Comparison of ENCODE assay signal across 10 cellular contexts in the genomic region with DNA sequence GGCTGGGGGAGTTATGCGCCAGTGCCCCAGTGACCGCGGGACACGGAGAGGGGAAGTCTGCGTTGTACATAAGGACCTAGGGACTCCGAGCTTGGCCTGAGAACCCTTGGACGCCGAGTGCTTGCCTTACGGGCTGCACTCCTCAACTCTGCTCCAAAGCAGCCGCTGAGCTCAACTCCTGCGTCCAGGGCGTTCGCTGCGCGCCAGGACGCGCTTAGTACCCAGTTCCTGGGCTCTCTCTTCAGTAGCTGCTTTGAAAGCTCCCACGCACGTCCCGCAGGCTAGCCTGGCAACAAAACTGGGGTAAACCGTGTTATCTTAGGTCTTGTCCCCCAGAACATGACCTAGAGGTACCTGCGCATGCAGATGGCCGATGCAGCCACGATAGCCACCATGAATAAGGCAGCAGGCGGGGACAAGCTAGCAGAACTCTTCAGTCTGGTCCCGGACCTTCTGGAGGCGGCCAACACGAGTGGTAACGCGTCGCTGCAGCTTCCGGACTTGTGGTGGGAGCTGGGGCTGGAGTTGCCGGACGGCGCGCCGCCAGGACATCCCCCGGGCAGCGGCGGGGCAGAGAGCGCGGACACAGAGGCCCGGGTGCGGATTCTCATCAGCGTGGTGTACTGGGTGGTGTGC. TPM values are rescaled to one million over a fixed set of nuclear protein-coding genes. Genes with fewer than 3 reads are reported as not detected.
DNase-seq lines count a peak whose midpoint lies in the region; ATAC-seq and TF ChIP-seq lines count a peak whose summit lies in the region.
"Had no signal": no experiment of that assay in that cellular context is flagged by ENCODE, and none has a peak within 500 bp of the region (broad histone marks: within the 10 kb centered on the region; RNA-seq: fewer than 3 reads in every experiment).

Gene RXFP3 (plus strand): TSS at position 6 of the 636 bp plus-strand sequence. CDS start 355 bp downstream, at position 361.

- H3K9me3 Mint-ChIP-seq in HFFc6: no peaks in the 10 kb centered on the region

- ATAC-seq in HG03442 (IDR thresholded peaks at IDR 0.05; ENCODE audit: unreplicated experiment) (no peak), GM18907 (IDR thresholded peaks at IDR 0.05; ENCODE audit: unreplicated experiment) (no peak)

- peaks cover 32% of the 10 kb centered on the region for H3K27me3 Mint-ChIP-seq in HFFc6 (ENCODE audit: insufficient read depth)

- peak within 1 kb of the TSS; percentile 60 for H3K4me3 ChIP-seq in iPS-11a (ENCODE audit: low read depth, low read length)
- H3K4me3 ChIP-seq in skeletal muscle cell (ENCODE audit: low read depth, low read length): peak within 1 kb of the TSS; percentile 54

- H3K4me1 Mint-ChIP-seq in HFFc6 (ENCODE audit: low read depth): peaks cover 50% of the 10 kb centered on the region

- no peaks in the 10 kb centered on the region; the same call in 1 of the 2 replicates for H3K36me3 Mint-ChIP-seq in HFFc6 (ENCODE audit: low read depth)

- TF ChIP-seq CTCF in HFFc6 (IDR thresholded peaks at IDR 0.05): no peak

- H3K4me3 Mint-ChIP-seq in HFFc6: peak within 1 kb of the TSS; percentile 85

- no peak within 1 kb of the TSS for H3K27ac Mint-ChIP-seq in HFFc6

- DNase-seq in HFFc6 (no peak), astrocyte of the hippocampus (ENCODE audit: low read depth, low spot score) (peak; percentile 64), skeletal muscle cell (ENCODE audit: low read depth) (no peak), activated gamma-delta T cell (lab: John Stamatoyannopoulos, UW) (no peak), germinal center (ENCODE audit: low spot score) (no peak)
- DNase-seq: SIG-M5 had no signal

RNA-seq across cellular contexts. Expression of gene RXFP3, which starts in this region (rescaled TPM):
- not detected for total RNA-seq in HFFc6 (2021; fragmentation: NEBNext Ultra II Directional; extraction: Animal tissue kit (Norgen Biotek cat#: 25700))
- total RNA-seq: mucosa of gallbladder had no signal
